8 cellular contexts compared by ENCODE assay signal in the genomic region with DNA sequence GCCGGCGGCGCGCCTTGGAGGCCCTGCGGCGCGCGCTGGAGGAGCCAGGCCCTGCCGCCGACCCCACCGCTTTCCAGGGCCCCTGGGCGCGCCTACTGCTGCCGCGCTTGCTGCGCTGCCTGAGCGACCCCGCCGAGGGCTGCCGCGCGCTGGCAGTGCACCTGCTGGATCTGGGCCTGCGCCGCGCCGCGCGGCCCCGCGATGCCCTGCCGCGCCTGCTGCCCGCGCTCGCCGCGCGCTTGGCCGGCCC. TPM values are rescaled to one million over a fixed set of nuclear protein-coding genes. Genes with fewer than 3 reads are reported as not detected.
A peak's percentile ranks its signal among the peaks of the same experiment; 100 is the strongest.
DNase-seq lines count a peak whose midpoint lies in the region; ATAC-seq and TF ChIP-seq lines count a peak whose summit lies in the region.

No MANE protein-coding gene starts in this region.

- H3K4me3 Mint-ChIP-seq in glutamatergic neuron (ENCODE audit: unreplicated experiment): no peak overlapping the region

- intact Hi-C loops in cardiac septum (cut with DNase I): loop anchor here (5.0 kb wide), 2 partner anchors 59 to 74 kb away; no protein-coding TSS in a partner anchor
- intact Hi-C loops in Right ventricle myocardium inferior (cut with DNase I): loop anchor here (5.0 kb wide), 1 partner anchor 59 kb away; no protein-coding TSS in a partner anchor

- H3F3A ChIP-seq in smooth muscle cell (ENCODE audit: low read depth): peaks cover 13% of the 10 kb centered on the region

- H2AFZ ChIP-seq in OCI-LY3 (ENCODE audit: low read depth, low read length) (no peak overlapping the region), smooth muscle cell (ENCODE audit: low read depth) (peak overlapping the region; percentile 56)

- peaks cover 12% of the 10 kb centered on the region; the same call in 1 of the 2 replicates for H3K9me3 ChIP-seq in OCI-LY3 (ENCODE audit: insufficient read depth, low read length)
- H3K9me3 ChIP-seq in smooth muscle cell (replicated peaks; ENCODE audit: low read depth): no peaks in the 10 kb centered on the region

- WGBS in smooth muscle cell (ENCODE audit: low lambda C conversion rate): 0% methylated on average over 22 of the region's 39 CpGs

- peaks cover 10% of the 10 kb centered on the region for H3K27me3 Mint-ChIP-seq in glutamatergic neuron (ENCODE audit: unreplicated experiment)

- H3K4me1 ChIP-seq in OCI-LY3 (ENCODE audit: low read length) (peaks cover 10% of the 10 kb centered on the region), smooth muscle cell (ENCODE audit: low read depth) (peaks cover 14% of the 10 kb centered on the region)

- peaks cover 7% of the 10 kb centered on the region for H3K4me1 Mint-ChIP-seq in glutamatergic neuron (ENCODE audit: low read depth, unreplicated experiment)

- H3K27ac ChIP-seq in OCI-LY3 (ENCODE audit: low read length) (no peak overlapping the region), smooth muscle cell (ENCODE audit: low read depth) (no peak overlapping the region)

- TF ChIP-seq CTCF in OCI-LY3 (IDR thresholded peaks at IDR 0.05; ENCODE audit: low read depth, low read length) (no peak), foreskin fibroblast (IDR thresholded peaks at IDR 0.05; ENCODE audit: low read depth, low read length) (no peak), smooth muscle cell (IDR thresholded peaks at IDR 0.05; ENCODE audit: borderline replicate concordance, insufficient read depth, poor library complexity, severe bottlenecking) (no peak), glutamatergic neuron (IDR thresholded peaks at IDR 0.05; ENCODE audit: partially characterized antibody, unreplicated experiment) (no peak)

- H3K9ac ChIP-seq in OCI-LY3 (ENCODE audit: low read length): peak overlapping the region; percentile 65
- H3K9ac ChIP-seq in smooth muscle cell (ENCODE audit: low read depth): peak overlapping the region; percentile 30

- H3K4me2 ChIP-seq in OCI-LY3 (ENCODE audit: low read length): 0 out of 2 replicates have a peak overlapping the region, but pooled peaks have one; percentile 22
- H3K4me2 ChIP-seq in smooth muscle cell: peak overlapping the region; percentile 90

- ATAC-seq in Right ventricle myocardium inferior: no peak

- H3K27me3 ChIP-seq in OCI-LY3 (ENCODE audit: low read depth, low read length) (no peaks in the 10 kb centered on the region), smooth muscle cell (ENCODE audit: low read depth) (no peaks in the 10 kb centered on the region)

- H4K20me1 ChIP-seq in OCI-LY3 (ENCODE audit: insufficient read depth, low read length) (no peaks in the 10 kb centered on the region), smooth muscle cell (ENCODE audit: low read depth) (peaks cover 15% of the 10 kb centered on the region)

- peaks cover 15% of the 10 kb centered on the region for H3K36me3 Mint-ChIP-seq in glutamatergic neuron (ENCODE audit: unreplicated experiment)

- peaks cover 10% of the 10 kb centered on the region for H3K9me3 Mint-ChIP-seq in glutamatergic neuron (ENCODE audit: unreplicated experiment)

- DNase-seq in cardiac septum (ENCODE audit: low spot score) (peak; percentile 47), Right ventricle myocardium inferior (ENCODE audit: missing footprints) (no peak), foreskin fibroblast (no peak), smooth muscle cell (lab: John Stamatoyannopoulos, UW; ENCODE audit: unreplicated experiment) (no peak), COLO668 (lab: John Stamatoyannopoulos, UW; ENCODE audit: unreplicated experiment) (no peak), ecto neural progenitor cell (ENCODE audit: low spot score) (no peak), glutamatergic neuron (no peak)

- H3K79me2 ChIP-seq in OCI-LY3 (ENCODE audit: low read length) (peaks cover 42% of the 10 kb centered on the region), smooth muscle cell (ENCODE audit: low read depth) (peaks cover 7% of the 10 kb centered on the region)

- H3K27ac Mint-ChIP-seq in glutamatergic neuron (ENCODE audit: unreplicated experiment): no peak overlapping the region

- H3K36me3 ChIP-seq in OCI-LY3 (replicated peaks; ENCODE audit: low read depth, low read length): peaks cover 35% of the 10 kb centered on the region
- H3K36me3 ChIP-seq in smooth muscle cell (ENCODE audit: low read depth): no peaks in the 10 kb centered on the region

- H3K4me3 ChIP-seq in OCI-LY3 (ENCODE audit: low read length): peak overlapping the region; percentile 83
- peak overlapping the region; percentile 43 to 54 for H3K4me3 ChIP-seq in foreskin fibroblast (ENCODE audit: low read depth in 1 of 2, low read length in 2 of 2)
- H3K4me3 ChIP-seq in smooth muscle cell: peak overlapping the region; percentile 84

RNA-seq across cellular contexts. Expression of gene DNAAF5, which starts 0.3 kb away (rescaled TPM):
- total RNA-seq in cardiac septum (22.1 TPM), Right ventricle myocardium inferior (17.7 TPM), smooth muscle cell (9.9 and 17.0 TPM in 2 replicates), glutamatergic neuron (ENCODE audit: unreplicated experiment) (15.2 TPM)
- 13.4 and 13.9 TPM in 2 replicates for polyA plus RNA-seq in smooth muscle cell

RNA-seq across cellular contexts. Expression of gene PRKAR1B, which starts 0.3 kb away (rescaled TPM):
- total RNA-seq in cardiac septum (13.5 TPM), Right ventricle myocardium inferior (16.7 TPM), smooth muscle cell (5.3 and 6.7 TPM in 2 replicates), glutamatergic neuron (ENCODE audit: unreplicated experiment) (12.8 TPM)
- polyA plus RNA-seq in smooth muscle cell: 9.6 and 10.1 TPM in 2 replicates
